27 cellular contexts compared by ENCODE assay signal in genomic region chr15:47773163-47773562, GRCh38. TPM values are rescaled to one million over a fixed set of nuclear protein-coding genes. Genes with fewer than 3 reads are reported as not detected.
A peak's percentile ranks its signal among the peaks of the same experiment; 100 is the strongest.
DNase-seq lines count a peak whose midpoint lies in the region; ATAC-seq and TF ChIP-seq lines count a peak whose summit lies in the region.
"Had no signal": no experiment of that assay in that cellular context is flagged by ENCODE, and none has a peak within 500 bp of the region (broad histone marks: within the 10 kb centered on the region; RNA-seq: fewer than 3 reads in every experiment).

No MANE protein-coding gene starts in this region.

- CTCF ChIA-PET in HEK293T (lab: Yijun Ruan, JAX) (no interaction called here), OCI-LY7 (lab: Charles Lee; ENCODE audit: unreplicated experiment) (no interaction called here)

- H3K79me2 ChIP-seq in OCI-LY7 (ENCODE audit: insufficient read depth, low read depth, low read length), result no peaks in the 10 kb centered on the region

- H3K4me2 ChIP-seq in OCI-LY7 (ENCODE audit: low read length), result no peak overlapping the region

- POLR2A ChIA-PET in HEK293T (lab: Yijun Ruan, JAX) (no interaction called here), OCI-LY7 (lab: Charles Lee) (no interaction called here)

- H3K27ac ChIP-seq in OCI-LY7 (ENCODE audit: low read depth, low read length, poor library complexity, severe bottlenecking) (no peak overlapping the region), heart right ventricle (no peak overlapping the region)
- H3K27ac ChIP-seq: HL-60, Peyer's patch, SJCRH30 had no signal

- no peaks in the 10 kb centered on the region for H3K27me3 ChIP-seq in heart right ventricle
- H3K27me3 ChIP-seq: Peyer's patch had no signal

- DNase-seq in NCI-H2171 treated with DMSO at 0.1 percent for 48 hours (lab: John Stamatoyannopoulos, UW), result peak; percentile 37
- DNase-seq in NCI-H2171 (lab: John Stamatoyannopoulos, UW), result no peak
- DNase-seq in HEK293T (ENCODE audit: extremely low spot score), result peak; percentile 10
- DNase-seq in amniotic epithelial cell (ENCODE audit: low read depth), result peak; percentile 59
- DNase-seq in left kidney (ENCODE audit: low read depth, low spot score), result peak; percentile 80
- no peak for DNase-seq in OCI-LY7 (ENCODE audit: low spot score)
- DNase-seq in heart right ventricle, result no peak
- DNase-seq: AML-193; C1 segment of cervical spinal cord; CD8-positive, alpha-beta T cell; DND-41; HFFc6; KBM-7; NCI-H1092 treated with DMSO at 0.1 percent for 48 hours; NCI-H1436 treated with DMSO at 0.1 percent for 48 hours; NCI-H1930; NCI-H526 treated with DMSO at 0.1 percent for 48 hours; NK-92 treated with Interleukin-12 subunit alpha and Interleukin-12 subunit beta, amount 100 ng/mL, for 24 hours; Peyer's patch; SJCRH30; T-cell had no signal

- BruUV-seq in OCI-LY7 (replicated peaks; lab: Mats Ljungman, UMichigan), result no TSS peak

- 89% methylated on average over 6 of the region's 6 CpGs for WGBS in heart right ventricle, 2 donors

- H3K36me3 ChIP-seq in OCI-LY7 (ENCODE audit: insufficient read depth, low read length), result no peaks in the 10 kb centered on the region
- H3K36me3 ChIP-seq in heart right ventricle, result peaks cover 0 to 57% (median 14%) of the 10 kb centered on the region in 9 donors
- H3K36me3 ChIP-seq: SJCRH30 had no signal

- no peak overlapping the region for H2AFZ ChIP-seq in OCI-LY7 (ENCODE audit: low read length)

- no peaks in the 10 kb centered on the region for H4K20me1 ChIP-seq in OCI-LY7 (ENCODE audit: insufficient read depth, low read length)

- no peak overlapping the region for H3K4me3 ChIP-seq in OCI-LY7 (ENCODE audit: low read depth, low read length, poor library complexity, severe bottlenecking)
- H3K4me3 ChIP-seq in heart right ventricle, result no peak overlapping the region
- H3K4me3 ChIP-seq: Peyer's patch, SJCRH30 had no signal

- intact Hi-C loops in OCI-LY7 (cut with micrococcal nuclease; ENCODE audit: unreplicated experiment) (no loop called here), heart right ventricle (cut with DNase I) (loop anchor here in 1 of 10 donors (2.0 kb wide), 1 partner anchor 48 kb away; no protein-coding TSS in a partner anchor)

- H3K9me3 ChIP-seq in OCI-LY7 (ENCODE audit: low read length) (no peaks in the 10 kb centered on the region), heart right ventricle (no peaks in the 10 kb centered on the region)
- H3K9me3 ChIP-seq: Peyer's patch, SJCRH30 had no signal

- no peaks in the 10 kb centered on the region for H3K9me2 ChIP-seq in OCI-LY7 (ENCODE audit: insufficient read depth, low read length)

- TF ChIP-seq CTCF in OCI-LY7 (conservative IDR thresholded peaks at IDR 0.05; ENCODE audit: low read length), result no peak
- no peak for TF ChIP-seq CTCF in heart right ventricle (IDR thresholded peaks at IDR 0.05)

- no peaks in the 10 kb centered on the region for H3K4me1 ChIP-seq in OCI-LY7 (ENCODE audit: insufficient read depth, low read length, poor library complexity, severe bottlenecking)
- H3K4me1 ChIP-seq in heart right ventricle, result peaks cover 0 to 7% (median 0%) of the 10 kb centered on the region in 9 donors
- H3K4me1 ChIP-seq: Peyer's patch, SJCRH30 had no signal

- ATAC-seq in GM21515 (IDR thresholded peaks at IDR 0.05; ENCODE audit: unreplicated experiment) (no peak), heart right ventricle (no peak)
- ATAC-seq: CD8-positive, alpha-beta T cell; HepG2; T-cell had no signal

TF ChIP-seq in HEK293T, 16 proteins besides CTCF, POLR2A, EP300 and RAD21:
- TF ChIP-seq ELF4 (IDR thresholded peaks at IDR 0.05), result no peak
- TF ChIP-seq PKNOX1 (IDR thresholded peaks at IDR 0.05), result no peak
- no peak for TF ChIP-seq LEF1 (IDR thresholded peaks at IDR 0.05; ENCODE audit: borderline replicate concordance)
- TF ChIP-seq CTBP1 (IDR thresholded peaks at IDR 0.05; ENCODE audit: borderline replicate concordance), result no peak
- TF ChIP-seq ZNF384 (IDR thresholded peaks at IDR 0.05), result no peak
- TF ChIP-seq FOXA1 (IDR thresholded peaks at IDR 0.05), result no peak
- TF ChIP-seq BHLHE40 (IDR thresholded peaks at IDR 0.05; ENCODE audit: borderline replicate concordance), result no peak
- TF ChIP-seq ARNT (IDR thresholded peaks at IDR 0.05), result no peak
- no peak for TF ChIP-seq NFRKB (IDR thresholded peaks at IDR 0.05)
- TF ChIP-seq SP1 (IDR thresholded peaks at IDR 0.05), result no peak
- no peak for TF ChIP-seq L3MBTL2 (conservative IDR thresholded peaks at IDR 0.05)
- no peak for TF ChIP-seq TARDBP (IDR thresholded peaks at IDR 0.05)
- TF ChIP-seq HDGF (IDR thresholded peaks at IDR 0.05; ENCODE audit: borderline replicate concordance), result no peak
- no peak for TF ChIP-seq SUZ12 (IDR thresholded peaks at IDR 0.05)
- no peak for TF ChIP-seq FOXM1 (IDR thresholded peaks at IDR 0.05; ENCODE audit: borderline replicate concordance)
- no peak for TF ChIP-seq FOXK2 (IDR thresholded peaks at IDR 0.05)

RNA-seq across cellular contexts. Expression of gene SEMA6D, which starts 55.9 kb away (rescaled TPM):
- total RNA-seq in OCI-LY7 (2014; rRNA removed; shearing (Covaris generic)), result not detected in 2 replicates
- total RNA-seq in OCI-LY7 (2022) (not detected in 2 replicates), heart right ventricle (10 to 100 TPM in 7 of 10 donors, 1 to 10 TPM in 3; 4.6 to 20.1 (median 12.9) TPM)
- polyA plus RNA-seq in heart right ventricle, result 1 to 10 TPM; 1.4 to 7.3 TPM
- total RNA-seq: A172; CD8-positive, alpha-beta T cell; G401; HepG2; HT-29 had no signal
- polyA plus RNA-seq: HepG2 had no signal

Comparison
In these comparisons a context has a peak if more than half of its experiments do, and no peak if none do; other contexts are left out.
1. DNase-seq: peak in NCI-H2171 treated with DMSO at 0.1 percent for 48 hours (single experiment), HEK293T (single experiment), amniotic epithelial cell (single experiment) and left kidney (single experiment); none in NCI-H2171 (single experiment), OCI-LY7 (single experiment) and heart right ventricle (0 of 2).
2. RNA of gene SEMA6D, which starts 55.9 kb away (total RNA-seq): 4.6 to 20.1 TPM in heart right ventricle; not detected in OCI-LY7; every median in the first group is over 4 times any median in the second.